Comparison of ENCODE assay signal across 8 cellular contexts in genomic region chr1:46301406-46302090, GRCh38. TPM values are rescaled to one million over a fixed set of nuclear protein-coding genes. Genes with fewer than 3 reads are reported as not detected.
A peak's percentile ranks its signal among the peaks of the same experiment; 100 is the strongest.
DNase-seq lines count a peak whose midpoint lies in the region; ATAC-seq and TF ChIP-seq lines count a peak whose summit lies in the region.

No MANE protein-coding gene starts in this region.

- H3K9me3 ChIP-seq in iPS-15b (ENCODE audit: control insufficient read depth, insufficient read depth, low read length) (no peaks in the 10 kb centered on the region), skeletal muscle tissue (ENCODE audit: control insufficient read depth in 3 of 3, low read length in 3 of 3) (no peaks in the 10 kb centered on the region)

- H3K36me3 ChIP-seq in iPS-15b (ENCODE audit: control insufficient read depth, insufficient read depth, low read length) (peaks cover 9% of the 10 kb centered on the region), skeletal muscle tissue (ENCODE audit: control insufficient read depth in 3 of 3, insufficient read depth in 3 of 3, low read length in 3 of 3) (peaks cover 13 to 14% (median 13%) of the 10 kb centered on the region in 3 donors)

- H3K9ac ChIP-seq in iPS-15b (ENCODE audit: low read depth, low read length) (peak overlapping the region; percentile 98), skeletal muscle tissue (ENCODE audit: low read depth in 1 of 3, low read length in 3 of 3) (peak overlapping the region; percentile 96 to 98 (median 97))

- H3K4me3 ChIP-seq in astrocyte of the spinal cord (ENCODE audit: low read depth, low read length), result peak overlapping the region; percentile 87
- peak overlapping the region; percentile 98 for H3K4me3 ChIP-seq in iPS-15b (ENCODE audit: low read depth, low read length)
- H3K4me3 ChIP-seq in skeletal muscle tissue (ENCODE audit: low read length in 3 of 3), result peak overlapping the region; percentile 71 to 92 (median 89)

- peak; percentile 73 for DNase-seq in activated CD8-positive, alpha-beta memory T cell treated with anti-CD3 and anti-CD28 coated beads, Interleukin-2, amount 50 U/mL, for 48 hours
- no peak for DNase-seq in activated CD8-positive, alpha-beta memory T cell treated with anti-CD3 and anti-CD28 coated beads for 24 hours
- peak; percentile 29 for DNase-seq in NCI-H69 (lab: John Stamatoyannopoulos, UW)
- DNase-seq in astrocyte of the spinal cord (ENCODE audit: low read depth, low spot score), result peak; percentile 61

- no peak for ATAC-seq in GM18873 (IDR thresholded peaks at IDR 0.05; ENCODE audit: low FRiP score, unreplicated experiment)
- ATAC-seq in GM18517 (IDR thresholded peaks at IDR 0.05; ENCODE audit: unreplicated experiment), result no peak

- peak overlapping the region; percentile 99 for H3K27ac ChIP-seq in skeletal muscle tissue (ENCODE audit: low read depth, low read length)

- H3K4me1 ChIP-seq in iPS-15b (ENCODE audit: control insufficient read depth, insufficient read depth, low read length), result peaks cover 7% of the 10 kb centered on the region
- peaks cover 31 to 37% (median 34%) of the 10 kb centered on the region in 3 donors for H3K4me1 ChIP-seq in skeletal muscle tissue (ENCODE audit: control insufficient read depth in 3 of 3, insufficient read depth in 3 of 3, low read length in 3 of 3)

- H3K27me3 ChIP-seq in iPS-15b (ENCODE audit: control insufficient read depth, insufficient read depth, low read length), result no peaks in the 10 kb centered on the region
- H3K27me3 ChIP-seq in skeletal muscle tissue (ENCODE audit: control insufficient read depth in 3 of 3, insufficient read depth in 3 of 3, low read length in 3 of 3), result no peaks in the 10 kb centered on the region

- in situ Hi-C loops in astrocyte of the spinal cord (cut with HindIII; ENCODE audit: low sequenced_read_pairs), result no loop called here

- no peak for TF ChIP-seq CTCF in astrocyte of the spinal cord (IDR thresholded peaks at IDR 0.05; ENCODE audit: low read depth, low read length)

RNA-seq across cellular contexts. Expression of gene LRRC41, which starts 1.9 kb away (rescaled TPM):
- total RNA-seq in skeletal muscle tissue, result 55.8 TPM

RNA-seq across cellular contexts. Expression of gene UQCRH, which starts 1.9 kb away (rescaled TPM):
- total RNA-seq in skeletal muscle tissue, result 480 TPM

RNA-seq across cellular contexts. Expression of gene NSUN4, which starts 39.1 kb away (rescaled TPM):
- total RNA-seq in skeletal muscle tissue, result 11.5 TPM

RNA-seq across cellular contexts. Expression of gene RAD54L, which starts 54.0 kb away (rescaled TPM):
- 3.1 TPM for total RNA-seq in skeletal muscle tissue
